In genomic region chr19:36423925-36424324, GRCh38 we compare ENCODE assay signal across 26 cellular contexts.
"Had no signal": no experiment of that assay in that cellular context is flagged by ENCODE, and none has a peak within 500 bp of the region (broad histone marks: within the 10 kb centered on the region; RNA-seq: fewer than 3 reads in every experiment).

No MANE protein-coding gene starts in this region.

- H3K27ac Mint-ChIP-seq: activated CD4-positive, alpha-beta memory T cell treated with anti-CD3 and anti-CD28 coated beads, Interleukin-2, amount 10 ng/mL, durations not matched to agents 7 days and 5 days; activated CD4-positive, alpha-beta T cell treated with anti-CD3 and anti-CD28 coated beads, Interleukin-2, amount 10 ng/mL, durations not matched to agents 7 days and 5 days; activated T-cell treated with anti-CD3 and anti-CD28 coated beads, Interleukin-2, amount 50 U/mL, for 24 hours; effector memory CD8-positive, alpha-beta T cell; immature natural killer cell; naive thymus-derived CD4-positive, alpha-beta T cell; progenitor cell of endocrine pancreas; stimulated activated naive CD8-positive, alpha-beta T cell treated with anti-CD3 and anti-CD28 coated beads, Interleukin-15, Interleukin-2, amounts not matched to agents 100 ng/mL and 50 ng/mL, for 24 hours; type B pancreatic cell had no signal

- ATAC-seq: effector memory CD8-positive, alpha-beta T cell; gastroesophageal sphincter; naive thymus-derived CD4-positive, alpha-beta T cell; sciatic nerve had no signal

- H2AFZ ChIP-seq: hepatocyte had no signal

- H3K36me3 ChIP-seq: gastroesophageal sphincter, ovary, uterus had no signal

- H3K27me3 Mint-ChIP-seq: type B pancreatic cell had no signal

- H3K79me2 ChIP-seq: hepatocyte had no signal

- DNase-seq: activated CD4-positive, alpha-beta memory T cell treated with anti-CD3 and anti-CD28 coated beads, Interleukin-2, amount 10 ng/mL, durations not matched to agents 7 days and 5 days; activated CD4-positive, alpha-beta T cell treated with anti-CD3 and anti-CD28 coated beads for 1 hour; activated CD4-positive, alpha-beta T cell treated with anti-CD3 and anti-CD28 coated beads, Interleukin-2, amount 10 ng/mL, durations not matched to agents 7 days and 5 days; activated CD8-positive, alpha-beta memory T cell treated with anti-CD3 and anti-CD28 coated beads, Interleukin-2, amount 50 U/mL, for 48 hours; activated gamma-delta T cell; activated naive CD4-positive, alpha-beta T cell treated with anti-CD3 and anti-CD28 coated beads, Interleukin-2, amount 50 U/mL, for 16 hours; activated T-cell treated with anti-CD3 and anti-CD28 coated beads, Interleukin-2, amount 50 U/mL, for 24 hours; amniotic stem cell; caudate nucleus; cortex of kidney; effector memory CD8-positive, alpha-beta T cell; erythroblast; immature natural killer cell; midbrain; naive thymus-derived CD4-positive, alpha-beta T cell; ovary; stimulated activated CD4-positive, alpha-beta T cell treated with anti-CD3 and anti-CD28 coated beads, Interleukin-12 subunit alpha, Interleukin-12 subunit beta, amount 100 ng/mL, for 4 hours; stimulated activated CD4-positive, alpha-beta T cell treated with anti-CD3 and anti-CD28 coated beads, Interleukin-4, amount 100 ng/mL, for 1 hour; uterus had no signal

- H3K9me3 ChIP-seq: ovary, uterus had no signal

- H3K36me3 Mint-ChIP-seq: type B pancreatic cell had no signal

- H3K4me3 ChIP-seq: gastroesophageal sphincter, hepatocyte, ovary, skin epidermis, uterus had no signal

- H3K27ac ChIP-seq: gastroesophageal sphincter, hepatocyte, ovary, skin epidermis, uterus had no signal

- H3K4me1 ChIP-seq: uterus had no signal

- H3K27me3 ChIP-seq: hepatocyte, ovary, uterus had no signal

- H3K4me2 ChIP-seq: hepatocyte had no signal

- H3K4me3 Mint-ChIP-seq: activated CD4-positive, alpha-beta memory T cell treated with anti-CD3 and anti-CD28 coated beads, Interleukin-2, amount 10 ng/mL, durations not matched to agents 7 days and 5 days; activated CD4-positive, alpha-beta T cell treated with anti-CD3 and anti-CD28 coated beads, Interleukin-2, amount 10 ng/mL, durations not matched to agents 7 days and 5 days; activated T-cell treated with anti-CD3 and anti-CD28 coated beads, Interleukin-2, amount 50 U/mL, for 24 hours; effector memory CD8-positive, alpha-beta T cell; immature natural killer cell; naive thymus-derived CD4-positive, alpha-beta T cell; stimulated activated naive CD8-positive, alpha-beta T cell treated with anti-CD3 and anti-CD28 coated beads, Interleukin-15, Interleukin-2, amounts not matched to agents 100 ng/mL and 50 ng/mL, for 24 hours; type B pancreatic cell had no signal
